27 cellular contexts compared by ENCODE assay signal in the genomic region with DNA sequence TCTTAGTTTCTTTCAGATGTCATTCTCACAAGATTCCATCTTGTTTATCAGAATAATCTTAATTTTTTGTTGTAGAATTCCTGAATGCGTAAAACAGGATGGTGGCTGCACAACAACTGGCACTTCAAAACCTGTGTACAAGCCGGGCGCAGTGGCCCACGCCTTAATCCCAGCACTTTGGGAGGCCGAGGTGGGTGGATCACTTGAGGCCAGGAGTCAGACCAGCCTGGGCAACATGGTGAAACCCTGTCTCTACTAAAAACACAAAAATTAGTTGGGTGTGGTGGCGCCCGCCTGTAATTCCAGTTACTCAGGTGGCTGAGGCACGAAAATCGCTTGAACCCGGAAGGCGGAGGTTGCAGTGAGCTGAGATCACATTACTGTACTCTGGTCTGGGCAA. TPM values are rescaled to one million over a fixed set of nuclear protein-coding genes. Genes with fewer than 3 reads are reported as not detected.
DNase-seq lines count a peak whose midpoint lies in the region.
"Had no signal": no experiment of that assay in that cellular context is flagged by ENCODE, and none has a peak within 500 bp of the region (broad histone marks: within the 10 kb centered on the region; RNA-seq: fewer than 3 reads in every experiment).

No MANE protein-coding gene starts in this region.

- no peak overlapping the region for H4K12ac ChIP-seq in trophoblast cell (ENCODE audit: low read depth, low read length)

- no peak overlapping the region for H2BK120ac ChIP-seq in trophoblast cell (ENCODE audit: insufficient read depth, low read length, poor library complexity)

- in situ Hi-C loops in G401 (cut with HindIII; ENCODE audit: low sequenced_read_pairs) = no loop called here

- no peaks in the 10 kb centered on the region for H3K36me3 ChIP-seq in trophoblast cell (ENCODE audit: control insufficient read depth in 1 of 2, insufficient read depth in 2 of 2, low read length in 2 of 2)
- H3K36me3 ChIP-seq: BE2C; BLaER1; BLaER1 treated with 17β-estradiol and CSF1 and Interleukin-3, amounts not matched to agents 10 nM and 100 nM had no signal

- no peak overlapping the region for H2BK12ac ChIP-seq in trophoblast cell (ENCODE audit: low read length)

- H3K79me2 ChIP-seq in trophoblast cell (ENCODE audit: control insufficient read depth, insufficient read depth, low read length, poor library complexity) = no peaks in the 10 kb centered on the region

- no peak overlapping the region for H2BK5ac ChIP-seq in trophoblast cell (ENCODE audit: low read depth, low read length, poor library complexity)

- no peaks in the 10 kb centered on the region for H3K79me1 ChIP-seq in trophoblast cell (ENCODE audit: low read length)

- no peak overlapping the region for H4K91ac ChIP-seq in trophoblast cell (ENCODE audit: low read depth, low read length)

- no CpG with 5 or more reads among the region's 11 CpGs for WGBS in trophoblast cell (ENCODE audit: extremely low coverage, insufficient coverage, insufficient read length)

- no peaks in the 10 kb centered on the region for H3K4me1 ChIP-seq in trophoblast cell (ENCODE audit: control insufficient read depth in 1 of 2, insufficient read depth in 2 of 2, low read length in 2 of 2)
- H3K4me1 ChIP-seq: A549, BE2C, BLaER1, Caco-2 had no signal

- H3K27me3 ChIP-seq in trophoblast cell (ENCODE audit: insufficient read depth, low read length) = no peaks in the 10 kb centered on the region
- H3K27me3 ChIP-seq: BE2C; BLaER1; BLaER1 treated with 17β-estradiol and CSF1 and Interleukin-3, amounts not matched to agents 10 nM and 100 nM had no signal

- DNase-seq in trophoblast cell (peak; percentile 88 to 91), G401 (ENCODE audit: low spot score) (no peak)
- DNase-seq: 8988T; ACHN; AML-193; BE2C; C1 segment of cervical spinal cord; Caco-2; Calu3; CD4-positive, alpha-beta memory T cell; CD4-positive, alpha-beta T cell; CD4-positive, CD25-positive, alpha-beta regulatory T cell; CD8-positive, alpha-beta memory T cell; CD8-positive, alpha-beta T cell; COR-L47; DMS 273 treated with DMSO at 0.1 percent for 48 hours; DMS153; DMS53; DMS79; DMS79 treated with DMSO at 0.1 percent for 48 hours; DND-41; EL had no signal

- H3K14ac ChIP-seq in trophoblast cell (ENCODE audit: low read length) = no peak overlapping the region

- no peak overlapping the region for H2AFZ ChIP-seq in trophoblast cell (ENCODE audit: insufficient read depth, low read length, poor library complexity)

- H2AK5ac ChIP-seq in trophoblast cell (ENCODE audit: low read length) = no peak overlapping the region

- H3K27ac ChIP-seq in trophoblast cell (ENCODE audit: low read depth, low read length) = no peak overlapping the region
- H3K27ac ChIP-seq: 22Rv1; A549; BLaER1; BLaER1 treated with 17β-estradiol and CSF1 and Interleukin-3, amounts not matched to agents 10 nM and 100 nM; C4-2B had no signal

- no peak overlapping the region for H3K23ac ChIP-seq in trophoblast cell (ENCODE audit: low read length)

- no peak overlapping the region for H3K18ac ChIP-seq in trophoblast cell (ENCODE audit: low read length)

- no peak overlapping the region for H3K4ac ChIP-seq in trophoblast cell (ENCODE audit: low read depth, low read length)

- no peak overlapping the region for H4K8ac ChIP-seq in trophoblast cell (ENCODE audit: low read depth, low read length)

- no peaks in the 10 kb centered on the region for H3K9me3 ChIP-seq in trophoblast cell (ENCODE audit: insufficient read depth, low read depth, low read length)
- H3K9me3 ChIP-seq: A549; BE2C; BLaER1; BLaER1 treated with 17β-estradiol and CSF1 and Interleukin-3, amounts not matched to agents 10 nM and 100 nM; Caco-2 had no signal

- H3K4me2 ChIP-seq in trophoblast cell (ENCODE audit: low read length) = no peak overlapping the region
- H3K4me2 ChIP-seq: A549; BLaER1; BLaER1 treated with 17β-estradiol and CSF1 and Interleukin-3, amounts not matched to agents 10 nM and 100 nM had no signal

- no peak overlapping the region for H3K4me3 ChIP-seq in trophoblast cell (ENCODE audit: low read depth, low read length)
- H3K4me3 ChIP-seq: A549; BLaER1; BLaER1 treated with 17β-estradiol and CSF1 and Interleukin-3, amounts not matched to agents 10 nM and 100 nM had no signal

- H3K9ac ChIP-seq in trophoblast cell (ENCODE audit: low read length) = no peak overlapping the region
- H3K9ac ChIP-seq: BLaER1; BLaER1 treated with 17β-estradiol and CSF1 and Interleukin-3, amounts not matched to agents 10 nM and 100 nM had no signal

RNA-seq across cellular contexts. Expression of gene CCNB1, which starts 10.5 kb away (rescaled TPM):
- 197 and 203 TPM in 2 replicates for polyA plus RNA-seq in trophoblast cell (2013)
- 361 and 396 TPM in 2 replicates for total RNA-seq in G401 (2014; rRNA removed; shearing (Covaris generic))

RNA-seq across cellular contexts. Expression of gene CENPH, which starts 32.9 kb away (rescaled TPM):
- 23.9 and 25.7 TPM in 2 replicates for polyA plus RNA-seq in trophoblast cell (2013)
- 55.0 and 73.4 TPM in 2 replicates for total RNA-seq in G401 (2014; rRNA removed; shearing (Covaris generic))
